16 cellular contexts compared by ENCODE assay signal in the genomic region with DNA sequence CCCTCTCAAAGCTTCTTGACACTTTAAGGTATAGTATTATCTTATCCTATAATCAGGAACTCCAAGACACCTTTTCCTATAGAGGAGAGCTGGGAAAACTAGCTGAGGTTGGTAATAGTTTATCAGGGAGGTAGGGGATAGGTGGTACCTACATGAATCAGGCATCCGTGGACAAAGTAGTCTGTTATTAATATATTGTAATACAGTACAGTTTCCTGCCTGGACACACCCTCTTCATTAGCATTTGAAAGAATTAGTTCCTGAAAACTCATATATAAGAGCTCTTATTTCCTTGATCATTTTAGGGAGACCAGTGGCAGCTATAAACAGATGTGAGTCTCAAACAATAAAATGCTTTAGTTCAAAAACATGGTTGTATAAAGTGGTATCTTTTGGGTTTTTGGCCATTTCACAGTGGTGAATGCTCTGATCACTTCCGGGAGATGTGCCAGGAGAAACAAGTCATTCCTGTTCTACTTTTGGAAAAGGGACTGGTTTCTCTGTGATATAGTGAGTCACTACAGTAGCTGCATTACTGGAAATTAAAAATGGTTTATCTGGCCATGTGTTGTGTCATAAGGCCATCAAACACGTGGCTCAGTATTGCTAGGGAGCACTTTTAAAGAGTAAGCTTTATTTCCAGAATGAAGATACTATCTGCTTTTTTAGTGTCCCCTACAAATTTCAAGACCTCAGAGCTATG.
DNase-seq lines count a peak whose midpoint lies in the region; TF ChIP-seq lines count a peak whose summit lies in the region.
"Had no signal": no experiment of that assay in that cellular context is flagged by ENCODE, and none has a peak within 500 bp of the region (broad histone marks: within the 10 kb centered on the region; RNA-seq: fewer than 3 reads in every experiment).

No MANE protein-coding gene starts in this region.

- TF ChIP-seq POLR2A in adrenal gland (IDR thresholded peaks at IDR 0.05): no peak
- TF ChIP-seq POLR2A in erythroblast (IDR thresholded peaks at IDR 0.05; ENCODE audit: low read length): no peak

- no peaks in the 10 kb centered on the region for H3K9me3 ChIP-seq in adrenal gland (replicated peaks in 1 of 3)
- H3K9me3 ChIP-seq: BE2C, HAP-1, sigmoid colon had no signal

- H3K4me3 ChIP-seq in AG09309 (ENCODE audit: control insufficient read depth, low read depth, low read length) (no peak overlapping the region), adrenal gland (no peak overlapping the region)
- H3K4me3 ChIP-seq: HAP-1, sigmoid colon had no signal

- no peaks in the 10 kb centered on the region for H3K27me3 ChIP-seq in adrenal gland
- H3K27me3 ChIP-seq: BE2C, sigmoid colon had no signal

- no peaks in the 10 kb centered on the region for H3K36me3 ChIP-seq in adrenal gland (replicated peaks in 1 of 2)
- H3K36me3 ChIP-seq: BE2C, HAP-1, sigmoid colon had no signal

- no peak overlapping the region for H3K27ac ChIP-seq in adrenal gland
- H3K27ac ChIP-seq: sigmoid colon had no signal

- TF ChIP-seq CTCF in AG09309 (IDR thresholded peaks at IDR 0.05; ENCODE audit: control insufficient read depth, insufficient read depth, low read depth, low read length, missing control alignments): no peak
- TF ChIP-seq CTCF in adrenal gland (IDR thresholded peaks at IDR 0.05): no peak

- peak; percentile 25 for DNase-seq in AG09309 (ENCODE audit: low read depth)
- DNase-seq in HPDE6-E6E7 (ENCODE audit: extremely low spot score): peak; percentile 46
- DNase-seq in adrenal gland: peak in 5 of 7 donors; percentile 13 to 59 (median 29)
- peak; percentile 0 for DNase-seq in glomerular visceral epithelial cell (ENCODE audit: extremely low spot score)
- no peak for DNase-seq in erythroblast (lab: John Stamatoyannopoulos, UW)
- DNase-seq in activated CD8-positive, alpha-beta memory T cell treated with anti-CD3 and anti-CD28 coated beads, Interleukin-2, amount 50 U/mL, for 48 hours: no peak
- DNase-seq in NCI-H2081 treated with DMSO at 0.1 percent for 48 hours (lab: John Stamatoyannopoulos, UW): no peak
- no peak for DNase-seq in activated CD8-positive, alpha-beta memory T cell treated with anti-CD3 and anti-CD28 coated beads for 24 hours
- DNase-seq: activated T-cell treated with anti-CD3 and anti-CD28 coated beads for 4 hours, BE2C, glutamatergic neuron, mesendoderm, NCI-H1930, NCI-H774, sigmoid colon had no signal

- intact Hi-C loops in adrenal gland (cut with DNase I): no loop called here

- no peaks in the 10 kb centered on the region for H3K4me1 ChIP-seq in adrenal gland (replicated peaks in 1 of 2)
- H3K4me1 ChIP-seq: BE2C, HAP-1, sigmoid colon had no signal

- WGBS in adrenal gland, 4 donors: 26 to 36% methylated on average over 3 of the region's 3 CpGs; no CpG with 5 or more reads in 2 of the 4 donors

Comparison
In these comparisons a context has a peak if more than half of its experiments do, and no peak if none do; other contexts are left out.
1. DNase-seq: peak in AG09309 (single experiment), HPDE6-E6E7 (single experiment), adrenal gland (5 of 7) and glomerular visceral epithelial cell (single experiment); none in erythroblast (0 of 2), activated CD8-positive, alpha-beta memory T cell treated with anti-CD3 and anti-CD28 coated beads, Interleukin-2, amount 50 U/mL, for 48 hours (single experiment), NCI-H2081 treated with DMSO at 0.1 percent for 48 hours (single experiment) and activated CD8-positive, alpha-beta memory T cell treated with anti-CD3 and anti-CD28 coated beads for 24 hours (single experiment).